In the genomic region with DNA sequence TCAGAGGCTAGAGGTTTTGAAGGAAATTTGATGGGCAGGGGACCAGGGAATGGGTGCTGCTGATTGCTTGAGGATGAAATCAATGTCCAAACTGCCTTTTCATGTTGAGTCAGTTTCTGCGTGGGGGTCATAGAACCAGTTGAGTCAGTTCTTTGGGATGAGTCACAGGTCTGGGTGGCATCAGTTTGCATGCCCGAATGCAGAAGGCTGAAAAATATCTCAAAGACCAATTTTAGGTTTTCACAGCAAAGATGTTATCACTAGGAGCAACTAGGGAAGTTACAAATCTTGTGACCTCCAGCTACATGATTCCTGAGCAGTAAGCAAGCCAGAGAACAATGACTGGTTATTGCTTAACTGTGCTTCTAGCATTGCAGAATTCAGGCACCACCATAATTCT, we compare ENCODE assay signal across 23 cellular contexts.
DNase-seq lines count a peak whose midpoint lies in the region; ATAC-seq, FAIRE-seq and TF ChIP-seq lines count a peak whose summit lies in the region.
"Had no signal": no experiment of that assay in that cellular context is flagged by ENCODE, and none has a peak within 500 bp of the region (broad histone marks: within the 10 kb centered on the region; RNA-seq: fewer than 3 reads in every experiment).

No MANE protein-coding gene starts in this region.

- no peak overlapping the region for H3K4ac ChIP-seq in mesenchymal stem cell (ENCODE audit: low read depth in 1 of 2, low read length in 2 of 2)

- no peak overlapping the region for H2BK120ac ChIP-seq in mesenchymal stem cell (ENCODE audit: low read depth, low read length)

- no peak overlapping the region for H3K27ac Mint-ChIP-seq in natural killer cell treated with Interleukin-12 subunit alpha and Interleukin-12 subunit beta and Interleukin-15 and Interleukin-18, amount 100 ng/mL, for 72 hours
- H3K27ac Mint-ChIP-seq in CD8-positive, alpha-beta T cell = no peak overlapping the region
- H3K27ac Mint-ChIP-seq: activated CD4-positive, alpha-beta T cell treated with anti-CD3 and anti-CD28 coated beads for 36 hours; activated T-cell treated with anti-CD3 and anti-CD28 coated beads, Interleukin-2, amount 50 U/mL, for 24 hours; CD14-positive monocyte; effector memory CD8-positive, alpha-beta T cell; naive B cell had no signal

- DNase-seq in HK-2 (ENCODE audit: unreplicated experiment) = peak; percentile 17
- peak; percentile 3 for DNase-seq in NCI-H226
- peak; percentile 70 for DNase-seq in bronchial epithelial cell (ENCODE audit: low read depth)
- no peak for DNase-seq in mesenchymal stem cell
- DNase-seq in GM12891 (ENCODE audit: insufficient read length, low spot score) = no peak
- no peak for DNase-seq in natural killer cell treated with Interleukin-12 subunit alpha and Interleukin-12 subunit beta and Interleukin-15 and Interleukin-18, amount 100 ng/mL, for 72 hours (ENCODE audit: low spot score)
- DNase-seq in CD8-positive, alpha-beta T cell = no peak
- no peak for DNase-seq in cerebellum (ENCODE audit: low spot score)
- DNase-seq: activated CD4-positive, alpha-beta T cell treated with anti-CD3 and anti-CD28 coated beads for 36 hours; activated CD8-positive, alpha-beta memory T cell treated with anti-CD3 and anti-CD28 coated beads for 24 hours; activated T-cell treated with anti-CD3 and anti-CD28 coated beads, Interleukin-2, amount 50 U/mL, for 24 hours; DMS 273 treated with DMSO at 0.1 percent for 48 hours; effector memory CD8-positive, alpha-beta T cell; H7; naive B cell; NCI-H1417 treated with DMSO at 0.1 percent for 48 hours; nucleus accumbens; stimulated activated CD8-positive, alpha-beta memory T cell treated with anti-CD3 and anti-CD28 coated beads, Interleukin-4, amount 100 ng/mL, for 48 hours; stomach; transverse colon had no signal

- H3K9me3 Mint-ChIP-seq in natural killer cell treated with Interleukin-12 subunit alpha and Interleukin-12 subunit beta and Interleukin-15 and Interleukin-18, amount 100 ng/mL, for 72 hours = peaks cover 13% of the 10 kb centered on the region
- peaks cover 10% of the 10 kb centered on the region for H3K9me3 Mint-ChIP-seq in CD8-positive, alpha-beta T cell

- no peak overlapping the region for H2BK12ac ChIP-seq in mesenchymal stem cell (ENCODE audit: low read length in 2 of 2)

- H3K23ac ChIP-seq in mesenchymal stem cell (ENCODE audit: low read length in 2 of 2) = no peak overlapping the region

- no peaks in the 10 kb centered on the region for H3K4me1 ChIP-seq in mesenchymal stem cell (ENCODE audit: control insufficient read depth, insufficient read depth, low read depth, low read length)
- H3K4me1 ChIP-seq in CD8-positive, alpha-beta T cell (ENCODE audit: insufficient read depth, low read length) = no peaks in the 10 kb centered on the region
- H3K4me1 ChIP-seq: stomach, transverse colon had no signal

- no peak for FAIRE-seq in bronchial epithelial cell (lab: Jason Lieb, UNC)
- FAIRE-seq in GM12891 (lab: Jason Lieb, UNC) = no peak

- no peak overlapping the region for H3K4me2 ChIP-seq in mesenchymal stem cell (ENCODE audit: low read length, poor library complexity, severe bottlenecking)

- CTCF ChIA-PET in CD8-positive, alpha-beta T cell (lab: Charles Lee) = no interaction called here

- H3K18ac ChIP-seq in mesenchymal stem cell (ENCODE audit: low read depth in 1 of 2, low read length in 2 of 2) = no peak overlapping the region

- no peak overlapping the region for H2AK5ac ChIP-seq in mesenchymal stem cell (ENCODE audit: low read length, severe bottlenecking)

- H3K4me3 ChIP-seq in bronchial epithelial cell (ENCODE audit: low read depth, low read length) (no peak overlapping the region), mesenchymal stem cell (ENCODE audit: insufficient read depth in 1 of 2, low read depth in 1 of 2, low read length in 2 of 2) (no peak overlapping the region)
- no peak overlapping the region for H3K4me3 ChIP-seq in CD8-positive, alpha-beta T cell (ENCODE audit: low read depth, low read length)
- H3K4me3 ChIP-seq: coronary artery, stomach, transverse colon had no signal

- ATAC-seq in natural killer cell treated with Interleukin-12 subunit alpha and Interleukin-12 subunit beta and Interleukin-15 and Interleukin-18, amount 100 ng/mL, for 72 hours = no peak
- ATAC-seq in CD8-positive, alpha-beta T cell = no peak
- ATAC-seq: activated CD4-positive, alpha-beta T cell treated with anti-CD3 and anti-CD28 coated beads for 36 hours; effector memory CD8-positive, alpha-beta T cell; Panc1 had no signal

- no peak overlapping the region for H4K91ac ChIP-seq in mesenchymal stem cell (ENCODE audit: low read length)

- H3K14ac ChIP-seq in mesenchymal stem cell (ENCODE audit: low read length in 2 of 2) = no peak overlapping the region

- H4K8ac ChIP-seq in mesenchymal stem cell (ENCODE audit: low read length) = no peak overlapping the region

- H2BK15ac ChIP-seq in mesenchymal stem cell (ENCODE audit: low read depth, poor library complexity, severe bottlenecking) = no peak overlapping the region

- POLR2A ChIA-PET in CD8-positive, alpha-beta T cell (lab: Charles Lee) = no interaction called here

- H3K9me3 ChIP-seq in mesenchymal stem cell (ENCODE audit: control insufficient read depth, low read length) = peaks cover 20% of the 10 kb centered on the region
- H3K9me3 ChIP-seq in CD8-positive, alpha-beta T cell (ENCODE audit: low read length) = no peaks in the 10 kb centered on the region
- H3K9me3 ChIP-seq: transverse colon had no signal

- no peak overlapping the region for H2AFZ ChIP-seq in mesenchymal stem cell (ENCODE audit: low read depth, low read length)

- H3K27ac ChIP-seq in mesenchymal stem cell (ENCODE audit: low read length, poor library complexity, severe bottlenecking) = peak overlapping the region; percentile 24
- H3K27ac ChIP-seq in CD8-positive, alpha-beta T cell (ENCODE audit: low read depth, low read length) = no peak overlapping the region
- H3K27ac ChIP-seq: coronary artery, stomach, transverse colon had no signal

- no peak overlapping the region for H3K4me3 Mint-ChIP-seq in natural killer cell treated with Interleukin-12 subunit alpha and Interleukin-12 subunit beta and Interleukin-15 and Interleukin-18, amount 100 ng/mL, for 72 hours
- H3K4me3 Mint-ChIP-seq in CD8-positive, alpha-beta T cell = no peak overlapping the region
- H3K4me3 Mint-ChIP-seq: activated CD4-positive, alpha-beta T cell treated with anti-CD3 and anti-CD28 coated beads for 36 hours; activated T-cell treated with anti-CD3 and anti-CD28 coated beads, Interleukin-2, amount 50 U/mL, for 24 hours; CD14-positive monocyte; effector memory CD8-positive, alpha-beta T cell; naive B cell had no signal

- TF ChIP-seq POLR2A in GM12891 (IDR thresholded peaks at IDR 0.05; ENCODE audit: low read depth, low read length) = no peak

- intact Hi-C loops in CD8-positive, alpha-beta T cell (cut with DNase I, micrococcal nuclease) = no loop called here

- 82% methylated on average over 2 of the region's 2 CpGs for WGBS in mesenchymal stem cell

- H3K27me3 ChIP-seq in bronchial epithelial cell (ENCODE audit: control insufficient read depth, insufficient read depth, low read length) (no peaks in the 10 kb centered on the region), mesenchymal stem cell (ENCODE audit: control insufficient read depth in 1 of 2, insufficient read depth in 1 of 2, low read length in 2 of 2) (no peaks in the 10 kb centered on the region)
- H3K27me3 ChIP-seq in CD8-positive, alpha-beta T cell (ENCODE audit: insufficient read depth, low read length) = no peaks in the 10 kb centered on the region
- H3K27me3 ChIP-seq: stomach, transverse colon had no signal

- H3K79me1 ChIP-seq in mesenchymal stem cell (replicated peaks; ENCODE audit: low read length, poor library complexity, severe bottlenecking) = no peaks in the 10 kb centered on the region

- H3K4me1 Mint-ChIP-seq in natural killer cell treated with Interleukin-12 subunit alpha and Interleukin-12 subunit beta and Interleukin-15 and Interleukin-18, amount 100 ng/mL, for 72 hours (ENCODE audit: low read depth in 2 of 2) = no peaks in the 10 kb centered on the region
- no peaks in the 10 kb centered on the region for H3K4me1 Mint-ChIP-seq in CD8-positive, alpha-beta T cell (ENCODE audit: low read depth)
- H3K4me1 Mint-ChIP-seq: activated CD4-positive, alpha-beta T cell treated with anti-CD3 and anti-CD28 coated beads for 36 hours; CD14-positive monocyte; naive B cell had no signal

- H3K36me3 ChIP-seq in bronchial epithelial cell (ENCODE audit: control insufficient read depth, insufficient read depth, low read length) (no peaks in the 10 kb centered on the region), mesenchymal stem cell (ENCODE audit: control insufficient read depth in 1 of 2, insufficient read depth in 2 of 2, low read depth in 1 of 2, low read length in 2 of 2) (no peaks in the 10 kb centered on the region)
- H3K36me3 ChIP-seq in CD8-positive, alpha-beta T cell (ENCODE audit: insufficient read depth, low read length) = no peaks in the 10 kb centered on the region
- H3K36me3 ChIP-seq: stomach, transverse colon had no signal

- no peaks in the 10 kb centered on the region for H3K27me3 Mint-ChIP-seq in natural killer cell treated with Interleukin-12 subunit alpha and Interleukin-12 subunit beta and Interleukin-15 and Interleukin-18, amount 100 ng/mL, for 72 hours
- no peaks in the 10 kb centered on the region for H3K27me3 Mint-ChIP-seq in CD8-positive, alpha-beta T cell (ENCODE audit: low read depth)
- H3K27me3 Mint-ChIP-seq: activated CD4-positive, alpha-beta T cell treated with anti-CD3 and anti-CD28 coated beads for 36 hours; activated T-cell treated with anti-CD3 and anti-CD28 coated beads, Interleukin-2, amount 50 U/mL, for 24 hours; effector memory CD8-positive, alpha-beta T cell; naive B cell had no signal

- H3K9ac ChIP-seq in mesenchymal stem cell (ENCODE audit: low read length) = no peak overlapping the region

- no peak for TF ChIP-seq CTCF in bronchial epithelial cell (IDR thresholded peaks at IDR 0.05; ENCODE audit: insufficient read depth, low read length, severe bottlenecking)
- TF ChIP-seq CTCF in CD8-positive, alpha-beta T cell (IDR thresholded peaks at IDR 0.05) = no peak

- no peaks in the 10 kb centered on the region for H3K36me3 Mint-ChIP-seq in natural killer cell treated with Interleukin-12 subunit alpha and Interleukin-12 subunit beta and Interleukin-15 and Interleukin-18, amount 100 ng/mL, for 72 hours
- H3K36me3 Mint-ChIP-seq in CD8-positive, alpha-beta T cell = no peaks in the 10 kb centered on the region
- H3K36me3 Mint-ChIP-seq: CD14-positive monocyte, naive B cell had no signal

- no peak overlapping the region for H2BK5ac ChIP-seq in mesenchymal stem cell (ENCODE audit: low read depth, low read length, poor library complexity, severe bottlenecking)

TF ChIP-seq in GM12891, 5 proteins besides CTCF, POLR2A, EP300 and RAD21:
- TF ChIP-seq POU2F2 (IDR thresholded peaks at IDR 0.05; ENCODE audit: low read depth, low read length) (no peak), TAF1 (IDR thresholded peaks at IDR 0.05; ENCODE audit: low read depth, low read length) (no peak), POLR2AphosphoS5 (IDR thresholded peaks at IDR 0.05; ENCODE audit: low read depth, low read length) (no peak), SPI1 (IDR thresholded peaks at IDR 0.05; ENCODE audit: low read depth, low read length) (no peak), PAX5 (IDR thresholded peaks at IDR 0.05; ENCODE audit: insufficient read depth, low read length, severe bottlenecking) (no peak)
TF ChIP-seq in GM12891: peak in this region for 0.

Comparison
In these comparisons a context has a peak if more than half of its experiments do, and no peak if none do; other contexts are left out.
1. DNase-seq: peak in HK-2 (single experiment), NCI-H226 (single experiment) and bronchial epithelial cell (single experiment); none in mesenchymal stem cell (single experiment), GM12891 (single experiment), natural killer cell treated with Interleukin-12 subunit alpha and Interleukin-12 subunit beta and Interleukin-15 and Interleukin-18, amount 100 ng/mL, for 72 hours (single experiment), CD8-positive, alpha-beta T cell (0 of 7) and cerebellum (single experiment).